8 cellular contexts compared by ENCODE assay signal in the genomic region with DNA sequence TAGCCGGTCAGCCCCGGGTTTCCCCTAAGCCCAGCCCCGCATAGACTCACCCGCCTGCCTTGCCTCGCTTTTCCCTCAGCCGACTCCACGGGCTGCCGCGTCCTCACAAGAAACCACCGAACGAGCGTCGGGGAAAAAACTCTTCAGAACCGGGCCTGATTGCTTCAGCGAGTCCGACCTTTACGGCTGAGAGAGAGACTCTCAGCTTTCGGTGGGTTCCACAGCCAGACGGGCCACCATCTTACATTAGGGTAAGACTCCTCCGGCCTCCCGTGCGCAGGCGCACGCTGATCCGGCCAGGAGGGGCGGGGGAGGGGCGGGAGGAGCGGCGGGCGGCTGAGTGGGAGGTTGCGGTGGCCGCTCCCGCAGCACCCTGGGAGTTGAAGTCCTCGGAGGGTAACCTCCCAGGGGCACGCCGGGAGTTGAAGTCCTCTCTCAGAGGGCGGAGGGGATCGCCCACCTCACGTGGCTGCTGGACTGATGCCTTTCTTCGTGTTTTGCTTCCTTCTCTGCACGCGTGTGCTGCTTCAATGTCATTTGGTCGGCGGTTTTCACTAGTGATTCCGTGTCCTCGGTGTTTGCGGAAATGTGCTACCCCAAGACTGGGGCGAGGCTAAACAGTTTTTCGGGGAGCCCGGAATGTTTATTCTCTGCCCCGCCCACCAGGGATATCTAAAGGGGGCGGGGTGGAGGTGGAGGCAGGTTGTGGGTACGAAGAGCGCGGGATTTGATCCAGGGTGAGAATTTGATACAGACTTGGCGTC. TPM values are rescaled to one million over a fixed set of nuclear protein-coding genes. Genes with fewer than 3 reads are reported as not detected.
A peak's percentile ranks its signal among the peaks of the same experiment; 100 is the strongest.
DNase-seq lines count a peak whose midpoint lies in the region; ATAC-seq and TF ChIP-seq lines count a peak whose summit lies in the region.

A gene with protein sequence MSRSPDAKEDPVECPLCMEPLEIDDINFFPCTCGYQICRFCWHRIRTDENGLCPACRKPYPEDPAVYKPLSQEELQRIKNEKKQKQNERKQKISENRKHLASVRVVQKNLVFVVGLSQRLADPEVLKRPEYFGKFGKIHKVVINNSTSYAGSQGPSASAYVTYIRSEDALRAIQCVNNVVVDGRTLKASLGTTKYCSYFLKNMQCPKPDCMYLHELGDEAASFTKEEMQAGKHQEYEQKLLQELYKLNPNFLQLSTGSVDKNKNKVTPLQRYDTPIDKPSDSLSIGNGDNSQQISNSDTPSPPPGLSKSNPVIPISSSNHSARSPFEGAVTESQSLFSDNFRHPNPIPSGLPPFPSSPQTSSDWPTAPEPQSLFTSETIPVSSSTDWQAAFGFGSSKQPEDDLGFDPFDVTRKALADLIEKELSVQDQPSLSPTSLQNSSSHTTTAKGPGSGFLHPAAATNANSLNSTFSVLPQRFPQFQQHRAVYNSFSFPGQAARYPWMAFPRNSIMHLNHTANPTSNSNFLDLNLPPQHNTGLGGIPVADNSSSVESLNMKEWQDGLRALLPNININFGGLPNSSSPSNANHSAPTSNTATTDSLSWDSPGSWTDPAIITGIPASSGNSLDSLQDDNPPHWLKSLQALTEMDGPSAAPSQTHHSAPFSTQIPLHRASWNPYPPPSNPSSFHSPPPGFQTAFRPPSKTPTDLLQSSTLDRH (minus strand): TSS at position 264 of the 764 bp plus-strand sequence. CDS start 71,771 bp downstream, outside the sequence.

- H3K27me3 ChIP-seq in DND-41 (ENCODE audit: insufficient read depth, low read length, poor library complexity) (no peaks in the 10 kb centered on the region), KMS-11 (ENCODE audit: insufficient read depth, low read depth) (no peaks in the 10 kb centered on the region), esophagus muscularis mucosa (no peaks in the 10 kb centered on the region), muscle layer of colon (ENCODE audit: control insufficient read depth in 1 of 2, insufficient read depth in 2 of 2, low read length in 2 of 2) (no peaks in the 10 kb centered on the region)

- H3K27me3 Mint-ChIP-seq in activated T-cell treated with anti-CD3 and anti-CD28 coated beads, Interleukin-2, amount 50 U/mL, for 24 hours, result no peaks in the 10 kb centered on the region

- TF ChIP-seq EP300 in esophagus muscularis mucosa (IDR thresholded peaks at IDR 0.05), result no peak

- H3K27ac Mint-ChIP-seq in activated T-cell treated with anti-CD3 and anti-CD28 coated beads, Interleukin-2, amount 50 U/mL, for 24 hours, result no peak within 1 kb of the TSS

- peaks cover 11% of the 10 kb centered on the region for H3K36me3 Mint-ChIP-seq in activated T-cell treated with anti-CD3 and anti-CD28 coated beads, Interleukin-2, amount 50 U/mL, for 24 hours (ENCODE audit: low read depth)

- H3K36me3 ChIP-seq in DND-41 (ENCODE audit: insufficient read depth, low read length), result no peaks in the 10 kb centered on the region
- no peaks in the 10 kb centered on the region for H3K36me3 ChIP-seq in KMS-11 (ENCODE audit: insufficient read depth)
- no peaks in the 10 kb centered on the region for H3K36me3 ChIP-seq in esophagus muscularis mucosa
- H3K36me3 ChIP-seq in muscle layer of colon (ENCODE audit: insufficient read depth, low read length), result no peaks in the 10 kb centered on the region

- ATAC-seq in DND-41 (ENCODE audit: insufficient read depth, low read depth) (peak; percentile 92), GM21825 (IDR thresholded peaks at IDR 0.05; ENCODE audit: unreplicated experiment) (peak; percentile 94)

- no peaks in the 10 kb centered on the region for H3K9me3 Mint-ChIP-seq in activated T-cell treated with anti-CD3 and anti-CD28 coated beads, Interleukin-2, amount 50 U/mL, for 24 hours

- H3K9ac ChIP-seq in DND-41 (ENCODE audit: low read depth, low read length) (peak within 1 kb of the TSS; percentile 77), KMS-11 (peak within 1 kb of the TSS; percentile 88), muscle layer of colon (ENCODE audit: low read length) (peak within 1 kb of the TSS; percentile 87)

- H3K27ac ChIP-seq in DND-41 (ENCODE audit: low read length) (peak within 1 kb of the TSS; percentile 96), KMS-11 (peak within 1 kb of the TSS; percentile 75), esophagus muscularis mucosa (replicated peaks in 1 of 4) (peak within 1 kb of the TSS; percentile 90 to 94 (median 91)), muscle layer of colon (ENCODE audit: low read depth, low read length) (peak within 1 kb of the TSS; percentile 94)

- TF ChIP-seq CTCF in DND-41 (IDR thresholded peaks at IDR 0.05; ENCODE audit: borderline replicate concordance, extremely low read depth, low read length, poor library complexity, severe bottlenecking) (no peak), KMS-11 (conservative IDR thresholded peaks at IDR 0.05; ENCODE audit: low read depth, low read length) (no peak), esophagus muscularis mucosa (IDR thresholded peaks at IDR 0.05) (peak in 1 of 3 experiments; percentile 8)

- WGBS in esophagus muscularis mucosa, result 0% methylated on average over 28 of the region's 56 CpGs

- H3K4me1 ChIP-seq in DND-41 (ENCODE audit: insufficient read depth, low read length) (peaks cover 28% of the 10 kb centered on the region), KMS-11 (ENCODE audit: low read depth, poor library complexity, severe bottlenecking) (peaks cover 61% of the 10 kb centered on the region), esophagus muscularis mucosa (peaks cover 17 to 45% (median 38%) of the 10 kb centered on the region in 4 donors), muscle layer of colon (ENCODE audit: insufficient read depth, low read length) (peaks cover 20% of the 10 kb centered on the region)

- H4K20me1 ChIP-seq in DND-41 (ENCODE audit: insufficient read depth, low read length), result peaks cover 5% of the 10 kb centered on the region; the same call in 1 of the 2 replicates
- H4K20me1 ChIP-seq in KMS-11 (ENCODE audit: insufficient read depth), result peaks cover 3% of the 10 kb centered on the region; the same call in 1 of the 2 replicates

- H2AFZ ChIP-seq in DND-41 (ENCODE audit: low read depth, low read length) (peak within 1 kb of the TSS; percentile 97), KMS-11 (ENCODE audit: low read depth) (peak within 1 kb of the TSS; percentile 96)

- H3K4me2 ChIP-seq in DND-41 (ENCODE audit: insufficient read depth, low read length), result peak within 1 kb of the TSS; percentile 77
- H3K4me2 ChIP-seq in KMS-11, result peak within 1 kb of the TSS; percentile 97

- H3K9me3 ChIP-seq in DND-41 (ENCODE audit: insufficient read depth, low read length, severe bottlenecking), result no peaks in the 10 kb centered on the region
- no peaks in the 10 kb centered on the region for H3K9me3 ChIP-seq in esophagus muscularis mucosa
- H3K9me3 ChIP-seq in muscle layer of colon (ENCODE audit: low read length), result no peaks in the 10 kb centered on the region

- no peak for TF ChIP-seq POLR2A in esophagus muscularis mucosa (IDR thresholded peaks at IDR 0.05; ENCODE audit: low read depth)

- peak; percentile 97 for DNase-seq in DND-41
- DNase-seq in activated T-cell treated with anti-CD3 and anti-CD28 coated beads, Interleukin-2, amount 50 U/mL, for 24 hours, result peak; percentile 97
- DNase-seq in esophagus muscularis mucosa (ENCODE audit: extremely low spot score), result peak; percentile 97
- peak; percentile 94 to 95 for DNase-seq in stimulated activated CD8-positive, alpha-beta memory T cell treated with anti-CD3 and anti-CD28 coated beads, Interleukin-7, amount 100 ng/mL, for 1 hour (ENCODE audit: low read depth in 2 of 2)

- H3K4me3 ChIP-seq in DND-41 (ENCODE audit: low read depth in 1 of 2, low read length in 2 of 2), result peak within 1 kb of the TSS; percentile 55 to 77
- peak within 1 kb of the TSS; percentile 84 for H3K4me3 ChIP-seq in KMS-11 (IDR thresholded peaks at IDR 0.05; ENCODE audit: insufficient read depth, low read depth, low read length)
- peak within 1 kb of the TSS; percentile 66 to 90 (median 80) for H3K4me3 ChIP-seq in esophagus muscularis mucosa
- peak within 1 kb of the TSS; percentile 73 to 99 for H3K4me3 ChIP-seq in muscle layer of colon (ENCODE audit: low read depth in 1 of 2, low read length in 2 of 2)

- peaks cover 47% of the 10 kb centered on the region for H3K79me2 ChIP-seq in DND-41 (ENCODE audit: insufficient read depth, low read length)
- H3K79me2 ChIP-seq in KMS-11 (ENCODE audit: insufficient read depth, low read depth), result peaks cover 46% of the 10 kb centered on the region

- H3K4me3 Mint-ChIP-seq in activated T-cell treated with anti-CD3 and anti-CD28 coated beads, Interleukin-2, amount 50 U/mL, for 24 hours, result no peak within 1 kb of the TSS

- H3K4me1 Mint-ChIP-seq in activated T-cell treated with anti-CD3 and anti-CD28 coated beads, Interleukin-2, amount 50 U/mL, for 24 hours (ENCODE audit: low read depth), result peaks cover 20% of the 10 kb centered on the region

- intact Hi-C loops in esophagus muscularis mucosa (cut with DNase I), result loop anchor here (2.0 kb wide), 2 partner anchors 49 to 229 kb away; no protein-coding TSS in a partner anchor

TF ChIP-seq in PFSK-1, 5 proteins besides CTCF, POLR2A, EP300 and RAD21 (continues in another document):
- TF ChIP-seq TAF1 (IDR thresholded peaks at IDR 0.05; ENCODE audit: borderline replicate concordance, insufficient read depth, low read length) (0 out of 2 replicates have a peak, but pooled peaks have one; percentile 74), SIN3A (IDR thresholded peaks at IDR 0.05; ENCODE audit: borderline replicate concordance, insufficient read depth, low read length) (peak; percentile 97), POLR2AphosphoS5 (IDR thresholded peaks at IDR 0.05; ENCODE audit: low read depth, low read length) (peak; percentile 78)

RNA-seq across cellular contexts. Expression of the gene that starts here (rescaled TPM):
- 6.6 TPM for polyA plus RNA-seq in PFSK-1 (2012; ENCODE audit: insufficient read length, low read depth)
- total RNA-seq in esophagus muscularis mucosa, result 10 to 100 TPM; 18.6 to 28.7 (median 26.4) TPM

Comparison
In these comparisons a context has a peak if more than half of its experiments do, and no peak if none do; other contexts are left out.
1. Peak in every context shown above with its lines: DNase-seq, ATAC-seq, H3K4me3 ChIP-seq and H3K27ac ChIP-seq.